In the genomic region with DNA sequence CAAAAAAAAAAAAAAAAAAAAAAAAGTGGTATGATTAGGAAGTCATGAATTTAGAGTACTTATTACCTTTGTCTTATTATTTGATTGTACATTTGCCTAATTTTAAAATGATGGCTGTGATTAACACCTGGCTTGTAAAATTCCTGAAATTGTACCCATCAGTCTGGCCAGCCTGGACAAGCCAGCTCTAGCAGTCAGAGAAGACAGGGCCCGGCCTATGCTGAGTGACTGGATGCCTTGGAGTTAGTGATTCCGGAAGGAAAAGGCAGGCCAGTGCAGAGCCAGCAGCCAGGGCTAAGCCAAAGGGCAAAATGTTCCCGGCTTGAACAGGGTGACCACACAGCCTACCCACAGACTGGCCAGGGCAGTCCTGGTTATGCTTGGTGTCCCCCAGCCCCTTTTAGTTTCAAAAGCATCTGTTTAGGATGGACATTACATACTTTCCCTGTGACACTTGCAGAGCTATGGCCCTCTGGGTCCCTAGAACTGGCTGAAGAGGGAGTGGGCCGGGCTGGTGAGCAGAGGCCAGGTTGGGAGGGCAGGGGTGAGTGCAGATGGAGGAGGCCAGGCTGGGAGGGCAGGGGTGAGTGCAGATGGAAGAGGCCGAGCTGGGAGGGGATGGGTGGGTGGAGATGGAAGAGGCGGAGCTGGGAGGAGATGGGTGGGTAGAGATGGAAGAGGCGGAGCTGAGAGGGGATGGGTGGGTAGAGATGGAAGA, we compare ENCODE assay signal across 19 cellular contexts.
DNase-seq lines count a peak whose midpoint lies in the region; ATAC-seq and TF ChIP-seq lines count a peak whose summit lies in the region.
"Had no signal": no experiment of that assay in that cellular context is flagged by ENCODE, and none has a peak within 500 bp of the region (broad histone marks: within the 10 kb centered on the region; RNA-seq: fewer than 3 reads in every experiment).

No MANE protein-coding gene starts in this region.

- no peak for DNase-seq in RWPE2 (ENCODE audit: low spot score)
- DNase-seq in epithelial cell of esophagus (ENCODE audit: low read depth) = peak; percentile 89
- DNase-seq in kidney tubule cell (ENCODE audit: low spot score) = peak; percentile 41
- DNase-seq in aorta = peak; percentile 15 to 41
- DNase-seq in NCI-H1930 (lab: John Stamatoyannopoulos, UW) = no peak
- DNase-seq in NCI-H446 (lab: John Stamatoyannopoulos, UW) = no peak
- DNase-seq: ACHN; C1 segment of cervical spinal cord; HFFc6; Kasumi-1; MM.1S; NCI-H1092; NCI-H2081 treated with DMSO at 0.1 percent for 48 hours; NCI-H510A; NCI-H748 treated with DMSO at 0.1 percent for 48 hours; NK-92 treated with Interleukin-12 subunit alpha and Interleukin-12 subunit beta, amount 100 ng/mL, for 24 hours; SIG-M5 had no signal

- H3K27ac ChIP-seq in RWPE2 (ENCODE audit: poor library complexity, severe bottlenecking) (peak overlapping the region; percentile 98), aorta (ENCODE audit: low read depth in 1 of 2, low read length in 2 of 2) (no peak overlapping the region)

- WGBS in aorta, 2 donors = 80 to 97% methylated on average over 6 to 7 of the region's 7 CpGs

- peaks cover 50% of the 10 kb centered on the region for H3K4me1 ChIP-seq in RWPE2 (ENCODE audit: insufficient read depth, poor library complexity, severe bottlenecking)
- no peaks in the 10 kb centered on the region for H3K4me1 ChIP-seq in aorta (ENCODE audit: control insufficient read depth in 1 of 2, insufficient read depth in 2 of 2, low read length in 2 of 2)

- H3K36me3 ChIP-seq in RWPE2 (ENCODE audit: low read depth) (no peaks in the 10 kb centered on the region), aorta (ENCODE audit: control insufficient read depth in 1 of 2, insufficient read depth in 2 of 2, low read length in 1 of 2) (no peaks in the 10 kb centered on the region)

- TF ChIP-seq CTCF in RWPE2 (IDR thresholded peaks at IDR 0.05; ENCODE audit: poor library complexity, severe bottlenecking) (no peak), epithelial cell of esophagus (IDR thresholded peaks at IDR 0.05; ENCODE audit: insufficient read depth, low read depth, low read length, missing control alignments) (no peak)

- H3K9me3 ChIP-seq in RWPE2 (ENCODE audit: severe bottlenecking) (no peaks in the 10 kb centered on the region), aorta (ENCODE audit: control insufficient read depth, low read length) (no peaks in the 10 kb centered on the region)

- ATAC-seq in RWPE2 (ENCODE audit: low read depth) = peak; percentile 47
- no peak for ATAC-seq in aorta (ENCODE audit: low FRiP score)
- no peak for ATAC-seq in GM21381 (IDR thresholded peaks at IDR 0.05; ENCODE audit: unreplicated experiment)
- ATAC-seq: SK-N-SH treated with all-trans-retinoic acid at 6 μM for 48 hours had no signal

- intact Hi-C loops in aorta (cut with DNase I) = no loop called here

- H3K27me3 ChIP-seq in RWPE2 (ENCODE audit: insufficient read depth, poor library complexity, severe bottlenecking) (no peaks in the 10 kb centered on the region), aorta (ENCODE audit: control insufficient read depth in 1 of 2, insufficient read depth in 2 of 2, low read length in 1 of 2) (no peaks in the 10 kb centered on the region)

- H3K4me3 ChIP-seq in RWPE2 (ENCODE audit: severe bottlenecking) = no peak overlapping the region
- no peak overlapping the region for H3K4me3 ChIP-seq in epithelial cell of esophagus (ENCODE audit: low read length)
- no peak overlapping the region for H3K4me3 ChIP-seq in aorta (ENCODE audit: low read length in 2 of 2)

Comparison
In these comparisons a context has a peak if more than half of its experiments do, and no peak if none do; other contexts are left out.
1. DNase-seq: peak in epithelial cell of esophagus (single experiment), kidney tubule cell (single experiment) and aorta (2 of 2); none in RWPE2 (single experiment), NCI-H1930 (0 of 2) and NCI-H446 (0 of 2).